ENCODE assay signal across 1 cellular context in the genomic region with DNA sequence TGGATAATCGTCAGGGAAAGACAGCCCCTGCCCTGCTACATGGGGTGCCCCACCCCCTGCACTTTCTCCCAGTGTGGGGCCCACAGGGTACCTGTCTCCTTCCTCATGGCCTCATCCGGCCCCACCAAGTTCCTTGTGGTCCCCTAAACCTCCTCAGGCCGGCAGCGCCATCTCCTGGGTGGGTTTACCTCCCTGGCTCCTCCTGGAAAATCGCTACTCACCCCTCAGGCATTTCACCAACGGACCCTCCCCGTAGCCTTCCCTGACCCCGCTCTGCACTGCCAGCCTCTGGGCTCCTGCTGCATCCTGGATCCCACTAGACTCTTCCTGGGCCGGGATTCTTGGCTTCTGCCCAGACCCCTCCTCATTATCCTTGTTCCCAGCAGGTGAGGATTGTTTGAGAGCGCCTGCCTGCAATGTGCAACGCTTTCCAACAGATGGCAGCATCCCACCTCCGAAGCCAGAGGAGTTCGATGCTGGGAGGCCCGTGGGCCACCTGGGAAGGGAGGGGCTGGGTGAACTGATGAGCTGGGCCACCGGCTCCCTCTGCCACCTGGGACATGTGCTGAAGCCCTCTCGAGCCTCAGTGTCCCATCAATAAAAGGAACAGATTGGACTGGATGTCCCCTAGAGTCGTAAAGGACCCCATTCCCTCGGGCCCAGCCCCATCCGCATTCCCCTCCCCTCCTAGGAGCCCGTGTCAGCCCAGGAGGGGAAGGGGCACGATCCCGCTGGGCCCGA.
TF ChIP-seq lines count a peak whose summit lies in the region.

No MANE protein-coding gene starts in this region.

TF ChIP-seq in WTC11, 78 proteins besides CTCF, POLR2A, EP300 and RAD21 (continued from another document):
- TF ChIP-seq, protein P1, sequence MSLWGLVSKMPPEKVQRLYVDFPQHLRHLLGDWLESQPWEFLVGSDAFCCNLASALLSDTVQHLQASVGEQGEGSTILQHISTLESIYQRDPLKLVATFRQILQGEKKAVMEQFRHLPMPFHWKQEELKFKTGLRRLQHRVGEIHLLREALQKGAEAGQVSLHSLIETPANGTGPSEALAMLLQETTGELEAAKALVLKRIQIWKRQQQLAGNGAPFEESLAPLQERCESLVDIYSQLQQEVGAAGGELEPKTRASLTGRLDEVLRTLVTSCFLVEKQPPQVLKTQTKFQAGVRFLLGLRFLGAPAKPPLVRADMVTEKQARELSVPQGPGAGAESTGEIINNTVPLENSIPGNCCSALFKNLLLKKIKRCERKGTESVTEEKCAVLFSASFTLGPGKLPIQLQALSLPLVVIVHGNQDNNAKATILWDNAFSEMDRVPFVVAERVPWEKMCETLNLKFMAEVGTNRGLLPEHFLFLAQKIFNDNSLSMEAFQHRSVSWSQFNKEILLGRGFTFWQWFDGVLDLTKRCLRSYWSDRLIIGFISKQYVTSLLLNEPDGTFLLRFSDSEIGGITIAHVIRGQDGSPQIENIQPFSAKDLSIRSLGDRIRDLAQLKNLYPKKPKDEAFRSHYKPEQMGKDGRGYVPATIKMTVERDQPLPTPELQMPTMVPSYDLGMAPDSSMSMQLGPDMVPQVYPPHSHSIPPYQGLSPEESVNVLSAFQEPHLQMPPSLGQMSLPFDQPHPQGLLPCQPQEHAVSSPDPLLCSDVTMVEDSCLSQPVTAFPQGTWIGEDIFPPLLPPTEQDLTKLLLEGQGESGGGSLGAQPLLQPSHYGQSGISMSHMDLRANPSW (CRISPR knock-in tag; conservative IDR thresholded peaks at IDR 0.05; ENCODE audit: low read depth) = no peak
- TF ChIP-seq, protein P2, sequence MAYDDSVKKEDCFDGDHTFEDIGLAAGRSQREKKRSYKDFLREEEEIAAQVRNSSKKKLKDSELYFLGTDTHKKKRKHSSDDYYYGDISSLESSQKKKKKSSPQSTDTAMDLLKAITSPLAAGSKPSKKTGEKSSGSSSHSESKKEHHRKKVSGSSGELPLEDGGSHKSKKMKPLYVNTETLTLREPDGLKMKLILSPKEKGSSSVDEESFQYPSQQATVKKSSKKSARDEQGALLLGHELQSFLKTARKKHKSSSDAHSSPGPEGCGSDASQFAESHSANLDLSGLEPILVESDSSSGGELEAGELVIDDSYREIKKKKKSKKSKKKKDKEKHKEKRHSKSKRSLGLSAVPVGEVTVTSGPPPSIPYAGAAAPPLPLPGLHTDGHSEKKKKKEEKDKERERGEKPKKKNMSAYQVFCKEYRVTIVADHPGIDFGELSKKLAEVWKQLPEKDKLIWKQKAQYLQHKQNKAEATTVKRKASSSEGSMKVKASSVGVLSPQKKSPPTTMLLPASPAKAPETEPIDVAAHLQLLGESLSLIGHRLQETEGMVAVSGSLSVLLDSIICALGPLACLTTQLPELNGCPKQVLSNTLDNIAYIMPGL (CRISPR knock-in tag; IDR thresholded peaks at IDR 0.05) = peak; percentile 35; the same call in 1 of the 2 replicates
- no peak for TF ChIP-seq ZNF423 (CRISPR knock-in tag; IDR thresholded peaks at IDR 0.05)
- TF ChIP-seq, protein P3, sequence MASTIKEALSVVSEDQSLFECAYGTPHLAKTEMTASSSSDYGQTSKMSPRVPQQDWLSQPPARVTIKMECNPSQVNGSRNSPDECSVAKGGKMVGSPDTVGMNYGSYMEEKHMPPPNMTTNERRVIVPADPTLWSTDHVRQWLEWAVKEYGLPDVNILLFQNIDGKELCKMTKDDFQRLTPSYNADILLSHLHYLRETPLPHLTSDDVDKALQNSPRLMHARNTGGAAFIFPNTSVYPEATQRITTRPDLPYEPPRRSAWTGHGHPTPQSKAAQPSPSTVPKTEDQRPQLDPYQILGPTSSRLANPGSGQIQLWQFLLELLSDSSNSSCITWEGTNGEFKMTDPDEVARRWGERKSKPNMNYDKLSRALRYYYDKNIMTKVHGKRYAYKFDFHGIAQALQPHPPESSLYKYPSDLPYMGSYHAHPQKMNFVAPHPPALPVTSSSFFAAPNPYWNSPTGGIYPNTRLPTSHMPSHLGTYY (CRISPR knock-in tag; IDR thresholded peaks at IDR 0.05) = no peak
